In genomic region chr20:5126512-5127203, GRCh38 we compare ENCODE assay signal across 1 cellular context.
A peak's percentile ranks its signal among the peaks of the same experiment; 100 is the strongest.
TF ChIP-seq lines count a peak whose summit lies in the region.

TSS of gene CDS2 (plus strand) at chr20:5127008. CDS start at chr20:5127093, 85 bp downstream.

TF ChIP-seq in HepG2, 621 proteins besides CTCF, POLR2A, EP300 and RAD21 (continued from another document and continues in another):
- TF ChIP-seq FOXP1 (IDR thresholded peaks at IDR 0.05) (no peak), FOXP1 (CRISPR knock-in tag; IDR thresholded peaks at IDR 0.05) (peak; percentile 40), TBX3 (IDR thresholded peaks at IDR 0.05; ENCODE audit: borderline replicate concordance) (0 out of 2 replicates have a peak, but pooled peaks have one; percentile 44), SMAD1 (CRISPR knock-in tag; IDR thresholded peaks at IDR 0.05; ENCODE audit: borderline replicate concordance, low read depth) (peak; percentile 86; the same call in 1 of the 2 replicates), NPAS2 (CRISPR knock-in tag; IDR thresholded peaks at IDR 0.05; ENCODE audit: borderline replicate concordance) (no peak), PAX8 (CRISPR knock-in tag; IDR thresholded peaks at IDR 0.05; ENCODE audit: borderline replicate concordance) (peak; percentile 90; the same call in 1 of the 2 replicates), GPN1 (CRISPR knock-in tag; IDR thresholded peaks at IDR 0.05; ENCODE audit: borderline replicate concordance) (peak; percentile 14; the same call in 1 of the 2 replicates), ZFP62 (CRISPR knock-in tag; IDR thresholded peaks at IDR 0.05) (no peak), ZNF576 (CRISPR knock-in tag; IDR thresholded peaks at IDR 0.05) (no peak), ZNF577 (CRISPR knock-in tag; IDR thresholded peaks at IDR 0.05; ENCODE audit: borderline replicate concordance, low read depth) (no peak), RFX3 (CRISPR knock-in tag; IDR thresholded peaks at IDR 0.05) (no peak), ZNF335 (CRISPR knock-in tag; IDR thresholded peaks at IDR 0.05) (peak; percentile 87), ARNTL (CRISPR knock-in tag; IDR thresholded peaks at IDR 0.05) (0 out of 2 replicates have a peak, but pooled peaks have one; percentile 61), FOXO1 (CRISPR knock-in tag; IDR thresholded peaks at IDR 0.05) (peak; percentile 47), HNRNPH1 (optimal IDR thresholded peaks at IDR 0.05; ENCODE audit: low read depth, low read length) (no peak), GATA4 (IDR thresholded peaks at IDR 0.05; ENCODE audit: borderline replicate concordance, low read depth) (no peak), ZNF761 (CRISPR knock-in tag; conservative IDR thresholded peaks at IDR 0.05) (peak; percentile 44; the same call in 1 of the 2 replicates), TERF1 (CRISPR knock-in tag; IDR thresholded peaks at IDR 0.05) (0 out of 2 replicates have a peak, but pooled peaks have one; percentile 47), AGO1 (IDR thresholded peaks at IDR 0.05; ENCODE audit: low read depth, low read length, poor library complexity, severe bottlenecking) (peak; percentile 68), HNRNPUL1 (IDR thresholded peaks at IDR 0.05; ENCODE audit: low read depth, low read length) (0 out of 2 replicates have a peak, but pooled peaks have one; percentile 45), ZBTB4 (CRISPR knock-in tag; IDR thresholded peaks at IDR 0.05; ENCODE audit: borderline replicate concordance) (peak; percentile 74; the same call in 1 of the 2 replicates), ZNF792 (CRISPR knock-in tag; IDR thresholded peaks at IDR 0.05) (peak; percentile 95), SMARCC2 (IDR thresholded peaks at IDR 0.05) (no peak), SOX13 (IDR thresholded peaks at IDR 0.05) (no peak), SOX13 (CRISPR knock-in tag; conservative IDR thresholded peaks at IDR 0.05 in 1 of 2, IDR thresholded peaks at IDR 0.05 in 1 of 2) (peak in 1 of 2 experiments; percentile 77; a peak in 2 of 4 replicates), ZNF841 (CRISPR knock-in tag; IDR thresholded peaks at IDR 0.05; ENCODE audit: borderline replicate concordance) (no peak), JUND (CRISPR knock-in tag; IDR thresholded peaks at IDR 0.05) (no peak; the same call in 1 of the 2 replicates), AKNA (CRISPR knock-in tag; IDR thresholded peaks at IDR 0.05; ENCODE audit: borderline replicate concordance) (no peak; the same call in 1 of the 2 replicates), ZNF281 (CRISPR knock-in tag; IDR thresholded peaks at IDR 0.05; ENCODE audit: borderline replicate concordance) (peak; percentile 19; the same call in 1 of the 2 replicates), KDM2A (CRISPR knock-in tag; IDR thresholded peaks at IDR 0.05; ENCODE audit: borderline replicate concordance, low read depth) (peak; percentile 94), ZNF292 (CRISPR knock-in tag; IDR thresholded peaks at IDR 0.05; ENCODE audit: borderline replicate concordance, low read depth) (0 out of 2 replicates have a peak, but pooled peaks have one; percentile 23), HDAC1 (CRISPR knock-in tag; IDR thresholded peaks at IDR 0.05) (peak; percentile 76), ZNF276 (CRISPR knock-in tag; IDR thresholded peaks at IDR 0.05; ENCODE audit: low read depth) (no peak)
- TF ChIP-seq, protein P1, sequence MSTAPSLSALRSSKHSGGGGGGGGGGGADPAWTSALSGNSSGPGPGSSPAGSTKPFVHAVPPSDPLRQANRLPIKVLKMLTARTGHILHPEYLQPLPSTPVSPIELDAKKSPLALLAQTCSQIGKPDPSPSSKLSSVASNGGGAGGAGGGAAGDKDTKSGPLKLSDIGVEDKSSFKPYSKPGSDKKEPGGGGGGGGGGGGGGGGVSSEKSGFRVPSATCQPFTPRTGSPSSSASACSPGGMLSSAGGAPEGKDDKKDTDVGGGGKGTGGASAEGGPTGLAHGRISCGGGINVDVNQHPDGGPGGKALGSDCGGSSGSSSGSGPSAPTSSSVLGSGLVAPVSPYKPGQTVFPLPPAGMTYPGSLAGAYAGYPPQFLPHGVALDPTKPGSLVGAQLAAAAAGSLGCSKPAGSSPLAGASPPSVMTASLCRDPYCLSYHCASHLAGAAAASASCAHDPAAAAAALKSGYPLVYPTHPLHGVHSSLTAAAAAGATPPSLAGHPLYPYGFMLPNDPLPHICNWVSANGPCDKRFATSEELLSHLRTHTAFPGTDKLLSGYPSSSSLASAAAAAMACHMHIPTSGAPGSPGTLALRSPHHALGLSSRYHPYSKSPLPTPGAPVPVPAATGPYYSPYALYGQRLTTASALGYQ (CRISPR knock-in tag; IDR thresholded peaks at IDR 0.05), result peak; percentile 78; the same call in 1 of the 2 replicates
- TF ChIP-seq, protein P2, sequence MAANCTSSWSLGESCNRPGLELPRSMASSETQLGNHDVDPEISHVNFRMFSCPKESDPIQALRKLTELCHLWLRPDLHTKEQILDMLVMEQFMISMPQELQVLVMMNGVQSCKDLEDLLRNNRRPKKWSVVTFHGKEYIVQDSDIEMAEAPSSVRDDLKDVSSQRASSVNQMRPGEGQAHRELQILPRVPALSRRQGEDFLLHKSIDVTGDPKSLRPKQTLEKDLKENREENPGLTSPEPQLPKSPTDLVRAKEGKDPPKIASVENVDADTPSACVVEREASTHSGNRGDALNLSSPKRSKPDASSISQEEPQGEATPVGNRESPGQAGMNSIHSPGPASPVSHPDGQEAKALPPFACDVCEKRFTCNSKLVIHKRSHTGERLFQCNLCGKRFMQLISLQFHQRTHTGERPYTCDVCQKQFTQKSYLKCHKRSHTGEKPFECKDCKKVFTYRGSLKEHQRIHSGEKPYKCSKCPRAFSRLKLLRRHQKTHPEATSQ (CRISPR knock-in tag; IDR thresholded peaks at IDR 0.05; ENCODE audit: borderline replicate concordance), result peak; percentile 85; the same call in 1 of the 2 replicates
- TF ChIP-seq, protein P3, sequence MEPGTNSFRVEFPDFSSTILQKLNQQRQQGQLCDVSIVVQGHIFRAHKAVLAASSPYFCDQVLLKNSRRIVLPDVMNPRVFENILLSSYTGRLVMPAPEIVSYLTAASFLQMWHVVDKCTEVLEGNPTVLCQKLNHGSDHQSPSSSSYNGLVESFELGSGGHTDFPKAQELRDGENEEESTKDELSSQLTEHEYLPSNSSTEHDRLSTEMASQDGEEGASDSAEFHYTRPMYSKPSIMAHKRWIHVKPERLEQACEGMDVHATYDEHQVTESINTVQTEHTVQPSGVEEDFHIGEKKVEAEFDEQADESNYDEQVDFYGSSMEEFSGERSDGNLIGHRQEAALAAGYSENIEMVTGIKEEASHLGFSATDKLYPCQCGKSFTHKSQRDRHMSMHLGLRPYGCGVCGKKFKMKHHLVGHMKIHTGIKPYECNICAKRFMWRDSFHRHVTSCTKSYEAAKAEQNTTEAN (CRISPR knock-in tag; conservative IDR thresholded peaks at IDR 0.05), result peak; percentile 57
- TF ChIP-seq, protein P4, sequence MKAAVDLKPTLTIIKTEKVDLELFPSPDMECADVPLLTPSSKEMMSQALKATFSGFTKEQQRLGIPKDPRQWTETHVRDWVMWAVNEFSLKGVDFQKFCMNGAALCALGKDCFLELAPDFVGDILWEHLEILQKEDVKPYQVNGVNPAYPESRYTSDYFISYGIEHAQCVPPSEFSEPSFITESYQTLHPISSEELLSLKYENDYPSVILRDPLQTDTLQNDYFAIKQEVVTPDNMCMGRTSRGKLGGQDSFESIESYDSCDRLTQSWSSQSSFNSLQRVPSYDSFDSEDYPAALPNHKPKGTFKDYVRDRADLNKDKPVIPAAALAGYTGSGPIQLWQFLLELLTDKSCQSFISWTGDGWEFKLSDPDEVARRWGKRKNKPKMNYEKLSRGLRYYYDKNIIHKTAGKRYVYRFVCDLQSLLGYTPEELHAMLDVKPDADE (CRISPR knock-in tag; IDR thresholded peaks at IDR 0.05), result no peak
